In the genomic region with DNA sequence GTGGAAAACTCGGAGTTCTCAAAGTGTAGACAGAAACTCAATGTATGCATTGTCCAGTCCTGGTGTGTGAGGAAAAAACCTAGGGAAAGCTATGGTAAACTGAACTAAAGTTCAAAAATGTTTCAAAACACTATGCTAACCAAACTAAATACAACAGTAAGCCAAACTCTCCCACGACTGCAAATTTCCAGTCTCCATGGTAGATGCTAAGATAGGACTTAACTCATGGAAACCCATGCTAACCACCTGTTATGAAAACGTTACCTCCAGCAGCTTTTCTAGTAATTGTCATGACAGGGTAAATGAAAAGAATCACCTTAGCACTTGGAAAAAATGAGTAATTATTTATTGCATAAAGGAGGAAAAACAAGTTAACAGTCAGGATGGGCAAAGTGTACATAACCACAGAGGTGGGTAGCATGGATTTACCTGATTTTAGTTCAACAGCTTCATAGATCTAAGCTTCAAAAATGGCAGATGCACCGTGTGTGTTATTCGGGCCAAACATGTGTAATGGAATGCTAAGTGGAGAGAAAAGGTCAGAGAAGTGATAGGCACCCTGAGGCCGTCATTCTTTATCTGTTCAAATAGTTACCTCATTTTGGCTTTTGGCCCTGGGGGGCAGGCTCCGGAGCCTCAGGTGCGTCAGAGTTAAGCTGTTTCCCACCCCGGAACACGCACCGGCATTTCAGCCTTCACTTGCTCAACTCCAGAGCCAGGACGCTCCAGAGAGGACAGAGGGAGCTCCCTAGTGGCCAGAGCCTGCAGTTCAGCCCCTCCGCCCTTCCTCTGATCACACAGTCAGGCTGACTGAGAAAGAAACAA, we compare ENCODE assay signal across 8 cellular contexts.
A peak's percentile ranks its signal among the peaks of the same experiment; 100 is the strongest.
DNase-seq lines count a peak whose midpoint lies in the region; ATAC-seq and TF ChIP-seq lines count a peak whose summit lies in the region.

No MANE protein-coding gene starts in this region.

- H3K36me3 ChIP-seq in BLaER1: no peaks in the 10 kb centered on the region

- no peak overlapping the region for H3K4me3 ChIP-seq in BLaER1
- peak overlapping the region in 47 of 59 donors; percentile 9 to 59 (median 39) for H3K4me3 ChIP-seq in dorsolateral prefrontal cortex

- intact Hi-C loops in dorsolateral prefrontal cortex (cut with DNase I): loop anchor here (2.0 to 5.0 kb wide), 2 partner anchors 570 to 572 kb away; no protein-coding TSS in a partner anchor

- no peaks in the 10 kb centered on the region for H3K27me3 ChIP-seq in BLaER1
- H3K27me3 ChIP-seq in dorsolateral prefrontal cortex: no peaks in the 10 kb centered on the region

- no peaks in the 10 kb centered on the region for H3K4me1 ChIP-seq in BLaER1

- peak in 55 of 56 donors; percentile 48 to 88 (median 76) for TF ChIP-seq CTCF in dorsolateral prefrontal cortex (IDR thresholded peaks at IDR 0.05 in 54 of 56, conservative IDR thresholded peaks at IDR 0.05 in 2 of 56; ENCODE audit: low read depth in 1 of 56, partially characterized antibody in 56 of 56)

- DNase-seq in GM19240 (ENCODE audit: insufficient read length, low spot score) (peak; percentile 83), NCI-H69 (lab: John Stamatoyannopoulos, UW) (peak; percentile 84), dorsolateral prefrontal cortex (peak; percentile 44 to 84 (median 76)), medulla oblongata (ENCODE audit: extremely low spot score) (peak; percentile 91)
- DNase-seq in activated CD4-positive, alpha-beta T cell treated with anti-CD3 and anti-CD28 coated beads, Interleukin-2, amount 50 U/mL, for 4 hours: peak; percentile 83 to 85
- peak; percentile 73 to 82 (median 80) for DNase-seq in stimulated activated CD4-positive, alpha-beta T cell treated with anti-CD3 and anti-CD28 coated beads, TNF-alpha, amount 100 ng/mL, for 48 hours (ENCODE audit: low read depth in 3 of 3)

- peak; percentile 100 for ATAC-seq in HG03432 (IDR thresholded peaks at IDR 0.05; ENCODE audit: unreplicated experiment)

- no peak overlapping the region for H3K9ac ChIP-seq in BLaER1

- H4K20me1 ChIP-seq in BLaER1: no peaks in the 10 kb centered on the region

- no peak overlapping the region for H3K27ac ChIP-seq in BLaER1
- no peak overlapping the region for H3K27ac ChIP-seq in dorsolateral prefrontal cortex

- no peaks in the 10 kb centered on the region for H3K9me3 ChIP-seq in BLaER1

- H3K4me2 ChIP-seq in BLaER1: peak overlapping the region; percentile 36; the same call in 1 of the 2 replicates
